In genomic region chr21:35234725-35235124, GRCh38 we compare ENCODE assay signal across 10 cellular contexts.
DNase-seq lines count a peak whose midpoint lies in the region; ATAC-seq and TF ChIP-seq lines count a peak whose summit lies in the region.
"Had no signal": no experiment of that assay in that cellular context is flagged by ENCODE, and none has a peak within 500 bp of the region (broad histone marks: within the 10 kb centered on the region; RNA-seq: fewer than 3 reads in every experiment).

No MANE protein-coding gene starts in this region.

- H3K4me2 ChIP-seq in BLaER1 treated with 17β-estradiol and CSF1 and Interleukin-3, amounts not matched to agents 10 nM and 100 nM: peak overlapping the region; percentile 29 to 82 (median 67)

- no peaks in the 10 kb centered on the region for H3K27me3 ChIP-seq in BLaER1 treated with 17β-estradiol and CSF1 and Interleukin-3, amounts not matched to agents 10 nM and 100 nM

- peaks cover 31 to 54% (median 36%) of the 10 kb centered on the region in 11 experiments for H3K9me3 ChIP-seq in BLaER1 treated with 17β-estradiol and CSF1 and Interleukin-3, amounts not matched to agents 10 nM and 100 nM (replicated peaks in 1 of 11)

- H3K4me1 ChIP-seq in BLaER1 treated with 17β-estradiol and CSF1 and Interleukin-3, amounts not matched to agents 10 nM and 100 nM: peaks cover 22 to 99% (median 78%) of the 10 kb centered on the region in 10 experiments

- peak overlapping the region in 4 of 10 experiments; percentile 6 to 43 (median 17); a peak in 5 of 20 replicates for H3K4me3 ChIP-seq in BLaER1 treated with 17β-estradiol and CSF1 and Interleukin-3, amounts not matched to agents 10 nM and 100 nM
- H3K4me3 ChIP-seq in NB4 (ENCODE audit: low read depth, low read length) (no peak overlapping the region), choroid plexus epithelial cell (ENCODE audit: low read depth, low read length) (no peak overlapping the region)

- DNase-seq in NB4 (ENCODE audit: low read depth): peak; percentile 14
- peak; percentile 17 for DNase-seq in choroid plexus epithelial cell (ENCODE audit: low read depth)
- no peak for DNase-seq in activated CD8-positive, alpha-beta memory T cell treated with anti-CD3 and anti-CD28 coated beads, Interleukin-2, amount 50 U/mL, for 4 hours
- no peak for DNase-seq in NCI-H1436 (lab: John Stamatoyannopoulos, UW)
- no peak for DNase-seq in dermis blood vessel endothelial cell
- no peak for DNase-seq in GF-D8 (lab: John Stamatoyannopoulos, UW)
- DNase-seq: mesendoderm, NCI-H1105 had no signal

- peak overlapping the region in 9 of 11 experiments; percentile 18 to 89 (median 79); a peak in 19 of 22 replicates for H3K27ac ChIP-seq in BLaER1 treated with 17β-estradiol and CSF1 and Interleukin-3, amounts not matched to agents 10 nM and 100 nM

- ATAC-seq in GM21529 (IDR thresholded peaks at IDR 0.05; ENCODE audit: unreplicated experiment): peak; percentile 65

- H3K36me3 ChIP-seq in BLaER1 treated with 17β-estradiol and CSF1 and Interleukin-3, amounts not matched to agents 10 nM and 100 nM: peaks cover 0 to 23% (median 6%) of the 10 kb centered on the region in 11 experiments; a peak in 9 of 22 replicates

- H4K20me1 ChIP-seq in BLaER1 treated with 17β-estradiol and CSF1 and Interleukin-3, amounts not matched to agents 10 nM and 100 nM: no peaks in the 10 kb centered on the region

- TF ChIP-seq POLR2A in NB4 (IDR thresholded peaks at IDR 0.05; ENCODE audit: extremely low read depth, insufficient read length): no peak

- H3K9ac ChIP-seq in BLaER1 treated with 17β-estradiol and CSF1 and Interleukin-3, amounts not matched to agents 10 nM and 100 nM: peak overlapping the region in 7 of 11 experiments; percentile 5 to 68 (median 36); a peak in 13 of 22 replicates

- TF ChIP-seq CTCF in NB4 (IDR thresholded peaks at IDR 0.05; ENCODE audit: low read depth, low read length) (no peak), choroid plexus epithelial cell (conservative IDR thresholded peaks at IDR 0.05; ENCODE audit: low read depth, low read length) (no peak)

Comparison
In these comparisons a context has a peak if more than half of its experiments do, and no peak if none do; other contexts are left out.
1. DNase-seq: peak in NB4 (single experiment) and choroid plexus epithelial cell (single experiment); none in activated CD8-positive, alpha-beta memory T cell treated with anti-CD3 and anti-CD28 coated beads, Interleukin-2, amount 50 U/mL, for 4 hours (single experiment), NCI-H1436 (single experiment), dermis blood vessel endothelial cell (single experiment) and GF-D8 (single experiment).